9 cellular contexts compared by ENCODE assay signal in the genomic region with DNA sequence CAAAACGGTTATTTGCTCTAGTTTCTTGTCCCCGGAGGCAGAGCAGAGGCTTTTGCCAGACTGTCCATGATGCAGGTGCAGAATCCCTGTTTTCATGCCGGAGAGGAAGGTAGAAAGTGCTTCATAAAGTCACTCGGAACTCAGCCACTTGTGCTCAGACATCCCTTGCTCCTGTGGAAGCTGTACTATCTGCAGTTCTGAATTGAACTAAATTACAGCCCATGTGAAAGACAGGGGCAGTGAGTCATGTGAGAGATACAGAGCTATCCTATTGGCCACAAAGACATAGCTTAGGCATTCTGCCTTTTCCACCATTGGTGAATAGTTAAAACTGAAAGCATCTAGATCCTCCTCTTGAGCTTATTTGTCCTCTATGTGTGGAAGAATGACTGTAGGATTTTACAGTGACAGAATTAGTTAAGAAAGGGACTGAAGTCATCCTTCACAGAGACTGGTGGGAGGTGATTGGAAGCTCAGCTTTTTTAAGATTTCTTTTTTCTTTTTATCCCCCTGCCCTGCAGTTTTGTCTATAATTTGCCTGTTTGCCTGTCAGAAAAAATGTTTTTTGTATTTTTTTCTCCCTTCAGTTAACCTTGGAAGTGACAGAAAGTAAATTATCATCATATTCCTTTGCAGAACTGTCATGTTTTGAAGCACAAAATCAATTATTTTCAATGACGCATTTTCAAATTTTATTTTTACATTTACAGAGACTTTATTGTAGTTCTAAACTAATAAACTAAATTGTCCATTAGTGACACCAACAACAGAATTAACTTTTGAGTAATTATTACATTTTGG.
DNase-seq lines count a peak whose midpoint lies in the region; ATAC-seq and TF ChIP-seq lines count a peak whose summit lies in the region.
"Had no signal": no experiment of that assay in that cellular context is flagged by ENCODE, and none has a peak within 500 bp of the region (broad histone marks: within the 10 kb centered on the region; RNA-seq: fewer than 3 reads in every experiment).

No MANE protein-coding gene starts in this region.

- no peaks in the 10 kb centered on the region for H3K36me3 ChIP-seq in testis (ENCODE audit: low read depth, missing control alignments)

- peak; percentile 83 for ATAC-seq in CD4-positive, alpha-beta T cell (ENCODE audit: poor library complexity)
- ATAC-seq in GM19035 (IDR thresholded peaks at IDR 0.05; ENCODE audit: unreplicated experiment) (peak; percentile 98), HG03139 (IDR thresholded peaks at IDR 0.05; ENCODE audit: unreplicated experiment) (peak; percentile 84)
- ATAC-seq in activated CD8-positive, alpha-beta T cell treated with anti-CD3 and anti-CD28 coated beads for 36 hours = peak; percentile 92

- TF ChIP-seq POLR2A in testis (IDR thresholded peaks at IDR 0.05) = peak; percentile 10

- H3K9me3 ChIP-seq in CD4-positive, alpha-beta T cell (ENCODE audit: control insufficient read depth, low read length) = no peaks in the 10 kb centered on the region
- H3K9me3 ChIP-seq in testis = no peaks in the 10 kb centered on the region

- peak in 6 of 10 experiments; percentile 9 to 32 (median 12) for DNase-seq in CD4-positive, alpha-beta T cell
- DNase-seq in NCI-H345 treated with DMSO at 0.1 percent for 48 hours (lab: John Stamatoyannopoulos, UW; ENCODE audit: unreplicated experiment) (peak; percentile 56), epithelial cell of proximal tubule (ENCODE audit: low read depth) (peak; percentile 87), mucosa of gallbladder (ENCODE audit: low spot score) (peak; percentile 77), testis (peak; percentile 81)
- DNase-seq in activated CD8-positive, alpha-beta T cell treated with anti-CD3 and anti-CD28 coated beads for 36 hours = peak; percentile 65

- CTCF ChIA-PET in CD4-positive, alpha-beta T cell (lab: Charles Lee) = interaction anchor here (1.7 kb wide), 1 partner anchor 176 kb away, joined by 4 read pairs; no protein-coding TSS in a partner anchor
- CTCF ChIA-PET in activated CD8-positive, alpha-beta T cell treated with anti-CD3 and anti-CD28 coated beads for 36 hours (lab: Charles Lee) = interaction anchor here (0.9 to 2.5 kb wide), 5 partner anchors 9 to 306 kb away, joined by 3 to 17 read pairs (median 4); no protein-coding TSS in a partner anchor

- no peaks in the 10 kb centered on the region for H3K27me3 ChIP-seq in CD4-positive, alpha-beta T cell (ENCODE audit: control insufficient read depth, insufficient read depth, low read length)
- no peaks in the 10 kb centered on the region for H3K27me3 ChIP-seq in testis

- peaks cover 4% of the 10 kb centered on the region for H3K36me3 Mint-ChIP-seq in CD4-positive, alpha-beta T cell (ENCODE audit: low read depth)
- no peaks in the 10 kb centered on the region for H3K36me3 Mint-ChIP-seq in activated CD8-positive, alpha-beta T cell treated with anti-CD3 and anti-CD28 coated beads for 36 hours (ENCODE audit: low read depth)
- H3K36me3 Mint-ChIP-seq: activated naive CD8-positive, alpha-beta T cell had no signal

- peak overlapping the region; percentile 69 for H3K4me3 ChIP-seq in epithelial cell of proximal tubule (ENCODE audit: low read depth, low read length)
- H3K4me3 ChIP-seq in testis = peak overlapping the region; percentile 40 to 64

- H3K4me3 Mint-ChIP-seq in CD4-positive, alpha-beta T cell = peak overlapping the region; percentile 90
- H3K4me3 Mint-ChIP-seq in activated CD8-positive, alpha-beta T cell treated with anti-CD3 and anti-CD28 coated beads for 36 hours = no peak overlapping the region
- H3K4me3 Mint-ChIP-seq: activated naive CD8-positive, alpha-beta T cell had no signal

- no peak overlapping the region for H3K27ac Mint-ChIP-seq in CD4-positive, alpha-beta T cell
- peak overlapping the region; percentile 93 for H3K27ac Mint-ChIP-seq in activated CD8-positive, alpha-beta T cell treated with anti-CD3 and anti-CD28 coated beads for 36 hours
- H3K27ac Mint-ChIP-seq: activated naive CD8-positive, alpha-beta T cell had no signal

- POLR2A ChIA-PET in CD4-positive, alpha-beta T cell (lab: Charles Lee) = interaction anchor here (0.6 to 6.0 kb wide), 19 partner anchors 8 to 1162 kb away, joined by 3 to 53 read pairs (median 4); a partner anchor contains a TSS
- POLR2A ChIA-PET in activated CD8-positive, alpha-beta T cell treated with anti-CD3 and anti-CD28 coated beads for 36 hours (lab: Charles Lee) = interaction anchor here (0.6 to 1.8 kb wide), 7 partner anchors 15 to 406 kb away, joined by 3 to 6 read pairs (median 4); no protein-coding TSS in a partner anchor

- WGBS in testis, 2 donors = 14 to 23% methylated on average over 5 of the region's 5 CpGs

- peaks cover 5% of the 10 kb centered on the region for H3K4me1 ChIP-seq in testis

- H3K27me3 Mint-ChIP-seq in CD4-positive, alpha-beta T cell = no peaks in the 10 kb centered on the region
- no peaks in the 10 kb centered on the region for H3K27me3 Mint-ChIP-seq in activated CD8-positive, alpha-beta T cell treated with anti-CD3 and anti-CD28 coated beads for 36 hours
- H3K27me3 Mint-ChIP-seq: activated naive CD8-positive, alpha-beta T cell had no signal

- H3K27ac ChIP-seq in CD4-positive, alpha-beta T cell (ENCODE audit: low read depth, low read length) = peak overlapping the region; percentile 58
- peak overlapping the region; percentile 69 for H3K27ac ChIP-seq in testis

- H3K9me3 Mint-ChIP-seq in CD4-positive, alpha-beta T cell = peaks cover 2% of the 10 kb centered on the region
- peaks cover 3% of the 10 kb centered on the region for H3K9me3 Mint-ChIP-seq in activated CD8-positive, alpha-beta T cell treated with anti-CD3 and anti-CD28 coated beads for 36 hours

- intact Hi-C loops in CD4-positive, alpha-beta T cell (cut with DNase I, micrococcal nuclease) = loop anchor here (5.0 to 10.0 kb wide), 2 partner anchors 170 to 773 kb away; no protein-coding TSS in a partner anchor
- intact Hi-C loops in activated CD8-positive, alpha-beta T cell treated with anti-CD3 and anti-CD28 coated beads for 36 hours (cut with micrococcal nuclease) = no loop called here
- intact Hi-C loops in testis (cut with DNase I; ENCODE audit: low total_unique reads) = no loop called here

- no peak for TF ChIP-seq CTCF in CD4-positive, alpha-beta T cell (IDR thresholded peaks at IDR 0.05)
- TF ChIP-seq CTCF in activated CD8-positive, alpha-beta T cell treated with anti-CD3 and anti-CD28 coated beads for 36 hours (IDR thresholded peaks at IDR 0.05) = no peak
- TF ChIP-seq CTCF in epithelial cell of proximal tubule (conservative IDR thresholded peaks at IDR 0.05; ENCODE audit: low read depth, low read length) (no peak), testis (IDR thresholded peaks at IDR 0.05) (no peak)

- peaks cover 26% of the 10 kb centered on the region for H3K4me1 Mint-ChIP-seq in CD4-positive, alpha-beta T cell (ENCODE audit: low read depth)
- peaks cover 15% of the 10 kb centered on the region for H3K4me1 Mint-ChIP-seq in activated CD8-positive, alpha-beta T cell treated with anti-CD3 and anti-CD28 coated beads for 36 hours (ENCODE audit: low read depth)

Comparison
In these comparisons a context has a peak if more than half of its experiments do, and no peak if none do; other contexts are left out.
1. Peak in every context shown above with its lines: DNase-seq, ATAC-seq, H3K4me3 ChIP-seq and H3K27ac ChIP-seq.
2. DNase-seq: peak in every context shown above with its lines; median percentile 87 in epithelial cell of proximal tubule; 81 in testis; 77 in mucosa of gallbladder; 65 in activated CD8-positive, alpha-beta T cell treated with anti-CD3 and anti-CD28 coated beads for 36 hours; 56 in NCI-H345 treated with DMSO at 0.1 percent for 48 hours; 12 in CD4-positive, alpha-beta T cell.
3. intact Hi-C loops: an anchor here in CD4-positive, alpha-beta T cell (5.0 to 10.0 kb wide); none called in activated CD8-positive, alpha-beta T cell treated with anti-CD3 and anti-CD28 coated beads for 36 hours and testis.